1 cellular context compared by ENCODE assay signal in the genomic region with DNA sequence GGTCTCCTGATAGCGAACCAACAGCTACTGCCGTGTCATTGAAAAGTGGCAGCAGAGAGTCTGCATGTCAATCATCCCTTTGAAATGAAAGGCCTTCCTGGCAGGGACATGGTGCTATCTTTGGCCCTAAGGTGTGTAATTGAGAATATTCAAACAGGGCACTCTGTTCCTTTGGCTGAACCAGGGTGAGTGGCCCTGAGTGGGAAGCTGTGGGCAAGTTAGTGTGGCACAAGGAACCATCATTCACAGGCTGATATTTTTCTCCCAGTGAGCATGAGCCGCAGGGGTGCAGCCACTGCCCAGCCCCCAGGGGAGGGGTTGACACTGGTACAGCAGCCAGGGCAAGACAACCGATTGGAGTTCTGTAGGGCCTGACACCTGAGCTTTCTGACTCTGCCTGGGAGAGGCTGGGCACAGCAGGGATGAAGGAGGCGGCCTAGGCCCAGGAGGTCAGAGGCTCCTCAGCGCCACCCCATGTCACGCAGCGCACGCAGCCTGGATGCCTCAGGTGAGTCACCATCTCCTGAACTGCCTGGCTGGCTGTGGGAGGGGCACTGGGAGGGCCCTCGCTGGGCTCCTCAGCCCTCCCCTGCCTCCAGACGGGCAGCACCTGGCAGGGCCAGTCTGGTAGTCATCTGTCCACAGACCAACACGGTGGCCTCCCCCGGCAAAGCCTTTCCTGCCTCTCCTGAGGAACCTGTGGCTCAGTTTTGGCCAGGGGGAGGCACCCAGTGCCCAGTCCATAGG.
TF ChIP-seq lines count a peak whose summit lies in the region.

No MANE protein-coding gene starts in this region.

TF ChIP-seq in HCT116, 20 proteins besides CTCF, POLR2A, EP300 and RAD21 (continued from another document):
- TF ChIP-seq, protein P1, sequence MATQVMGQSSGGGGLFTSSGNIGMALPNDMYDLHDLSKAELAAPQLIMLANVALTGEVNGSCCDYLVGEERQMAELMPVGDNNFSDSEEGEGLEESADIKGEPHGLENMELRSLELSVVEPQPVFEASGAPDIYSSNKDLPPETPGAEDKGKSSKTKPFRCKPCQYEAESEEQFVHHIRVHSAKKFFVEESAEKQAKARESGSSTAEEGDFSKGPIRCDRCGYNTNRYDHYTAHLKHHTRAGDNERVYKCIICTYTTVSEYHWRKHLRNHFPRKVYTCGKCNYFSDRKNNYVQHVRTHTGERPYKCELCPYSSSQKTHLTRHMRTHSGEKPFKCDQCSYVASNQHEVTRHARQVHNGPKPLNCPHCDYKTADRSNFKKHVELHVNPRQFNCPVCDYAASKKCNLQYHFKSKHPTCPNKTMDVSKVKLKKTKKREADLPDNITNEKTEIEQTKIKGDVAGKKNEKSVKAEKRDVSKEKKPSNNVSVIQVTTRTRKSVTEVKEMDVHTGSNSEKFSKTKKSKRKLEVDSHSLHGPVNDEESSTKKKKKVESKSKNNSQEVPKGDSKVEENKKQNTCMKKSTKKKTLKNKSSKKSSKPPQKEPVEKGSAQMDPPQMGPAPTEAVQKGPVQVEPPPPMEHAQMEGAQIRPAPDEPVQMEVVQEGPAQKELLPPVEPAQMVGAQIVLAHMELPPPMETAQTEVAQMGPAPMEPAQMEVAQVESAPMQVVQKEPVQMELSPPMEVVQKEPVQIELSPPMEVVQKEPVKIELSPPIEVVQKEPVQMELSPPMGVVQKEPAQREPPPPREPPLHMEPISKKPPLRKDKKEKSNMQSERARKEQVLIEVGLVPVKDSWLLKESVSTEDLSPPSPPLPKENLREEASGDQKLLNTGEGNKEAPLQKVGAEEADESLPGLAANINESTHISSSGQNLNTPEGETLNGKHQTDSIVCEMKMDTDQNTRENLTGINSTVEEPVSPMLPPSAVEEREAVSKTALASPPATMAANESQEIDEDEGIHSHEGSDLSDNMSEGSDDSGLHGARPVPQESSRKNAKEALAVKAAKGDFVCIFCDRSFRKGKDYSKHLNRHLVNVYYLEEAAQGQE (IDR thresholded peaks at IDR 0.05; ENCODE audit: low read depth), result no peak
- peak; percentile 83 for TF ChIP-seq JUND (IDR thresholded peaks at IDR 0.05)
- no peak for TF ChIP-seq CEBPB (IDR thresholded peaks at IDR 0.05; ENCODE audit: low read depth)
- peak; percentile 89 for TF ChIP-seq CBX3 (IDR thresholded peaks at IDR 0.05; ENCODE audit: low read depth)
- peak; percentile 79 for TF ChIP-seq POLR2AphosphoS5 (IDR thresholded peaks at IDR 0.05; ENCODE audit: low read depth, low read length)
- TF ChIP-seq, protein P2, sequence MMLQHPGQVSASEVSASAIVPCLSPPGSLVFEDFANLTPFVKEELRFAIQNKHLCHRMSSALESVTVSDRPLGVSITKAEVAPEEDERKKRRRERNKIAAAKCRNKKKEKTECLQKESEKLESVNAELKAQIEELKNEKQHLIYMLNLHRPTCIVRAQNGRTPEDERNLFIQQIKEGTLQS (IDR thresholded peaks at IDR 0.05), result no peak
- TF ChIP-seq EGR1 (IDR thresholded peaks at IDR 0.05; ENCODE audit: low read depth), result no peak
- TF ChIP-seq ZFX (IDR thresholded peaks at IDR 0.05), result peak; percentile 62
- TF ChIP-seq EZH2 (IDR thresholded peaks at IDR 0.05), result no peak
- TF ChIP-seq ELF1 (IDR thresholded peaks at IDR 0.05; ENCODE audit: borderline replicate concordance, low read depth), result no peak
- peak; percentile 76 for TF ChIP-seq FOSL1 (IDR thresholded peaks at IDR 0.05; ENCODE audit: low read depth)
